ENCODE assay signal across 27 cellular contexts in genomic region chr7:11779864-11780263, GRCh38. TPM values are rescaled to one million over a fixed set of nuclear protein-coding genes. Genes with fewer than 3 reads are reported as not detected.
"Had no signal": no experiment of that assay in that cellular context is flagged by ENCODE, and none has a peak within 500 bp of the region (broad histone marks: within the 10 kb centered on the region; RNA-seq: fewer than 3 reads in every experiment).

No MANE protein-coding gene starts in this region.

- H3K27me3 ChIP-seq: ovary, sigmoid colon, testis, tibial artery, upper lobe of left lung had no signal

- H3K4me3 ChIP-seq: coronary artery, lower lobe of right lung, ovary, psoas muscle, sigmoid colon, testis, tibial artery, upper lobe of left lung had no signal

- FAIRE-seq: endometrium, frontal cortex, keratinocyte, urothelium cell line had no signal

- DNase-seq: effector memory CD8-positive, alpha-beta T cell; erythroblast; head of caudate nucleus; left ventricle myocardium superior; lower lobe of right lung; naive thymus-derived CD8-positive, alpha-beta T cell; nephron progenitor cell; occipital lobe; ovary; posterior cingulate gyrus; psoas muscle; right cardiac atrium; sigmoid colon; stimulated activated CD4-positive, alpha-beta T cell treated with anti-CD3 and anti-CD28 coated beads, Interleukin-2, amount 100 ng/mL, for 24 hours; stimulated activated CD4-positive, alpha-beta T cell treated with anti-CD3 and anti-CD28 coated beads, Interleukin-4, amount 100 ng/mL, for 24 hours; stimulated activated naive CD4-positive, alpha-beta T cell treated with Interleukin-2 at 50 U/mL for 16 hours; substantia nigra; testis; tibial artery; upper lobe of left lung had no signal

- H3K4me1 ChIP-seq: lower lobe of right lung, psoas muscle, sigmoid colon, testis, tibial artery, upper lobe of left lung had no signal

- H3K4me3 Mint-ChIP-seq: effector memory CD8-positive, alpha-beta T cell; naive thymus-derived CD8-positive, alpha-beta T cell; nephron progenitor cell; stimulated activated effector memory CD8-positive, alpha-beta T cell treated with anti-CD3 and anti-CD28 coated beads, Interleukin-12 subunit alpha, Interleukin-12 subunit beta, amount 100 ng/mL, for 72 hours had no signal

- H3K36me3 ChIP-seq: lower lobe of right lung, ovary, sigmoid colon, tibial artery, upper lobe of left lung had no signal

- H3K4me1 Mint-ChIP-seq: naive thymus-derived CD8-positive, alpha-beta T cell; nephron progenitor cell; stimulated activated effector memory CD8-positive, alpha-beta T cell treated with anti-CD3 and anti-CD28 coated beads, Interleukin-12 subunit alpha, Interleukin-12 subunit beta, amount 100 ng/mL, for 72 hours had no signal

- H3K9me3 Mint-ChIP-seq: effector memory CD8-positive, alpha-beta T cell; nephron progenitor cell; stimulated activated effector memory CD8-positive, alpha-beta T cell treated with anti-CD3 and anti-CD28 coated beads, Interleukin-12 subunit alpha, Interleukin-12 subunit beta, amount 100 ng/mL, for 72 hours had no signal

- H3K27ac ChIP-seq: coronary artery, lower lobe of right lung, ovary, psoas muscle, sigmoid colon, testis, tibial artery, upper lobe of left lung had no signal

- H3K36me3 Mint-ChIP-seq: naive thymus-derived CD8-positive, alpha-beta T cell; stimulated activated effector memory CD8-positive, alpha-beta T cell treated with anti-CD3 and anti-CD28 coated beads, Interleukin-12 subunit alpha, Interleukin-12 subunit beta, amount 100 ng/mL, for 72 hours had no signal

- H3K9me3 ChIP-seq: lower lobe of right lung, ovary, psoas muscle, sigmoid colon, testis, tibial artery, upper lobe of left lung had no signal

- ATAC-seq: effector memory CD8-positive, alpha-beta T cell; left ventricle myocardium superior; lower lobe of right lung; naive thymus-derived CD8-positive, alpha-beta T cell; psoas muscle; right cardiac atrium; stimulated activated effector memory CD8-positive, alpha-beta T cell treated with anti-CD3 and anti-CD28 coated beads, Interleukin-12 subunit alpha, Interleukin-12 subunit beta, amount 100 ng/mL, for 72 hours had no signal

- H3K27me3 Mint-ChIP-seq: effector memory CD8-positive, alpha-beta T cell; naive thymus-derived CD8-positive, alpha-beta T cell had no signal

RNA-seq across cellular contexts. Expression of gene THSD7A, which starts 52.1 kb away (rescaled TPM):
- total RNA-seq: myocyte; naive thymus-derived CD8-positive, alpha-beta T cell had no signal
